In the genomic region with DNA sequence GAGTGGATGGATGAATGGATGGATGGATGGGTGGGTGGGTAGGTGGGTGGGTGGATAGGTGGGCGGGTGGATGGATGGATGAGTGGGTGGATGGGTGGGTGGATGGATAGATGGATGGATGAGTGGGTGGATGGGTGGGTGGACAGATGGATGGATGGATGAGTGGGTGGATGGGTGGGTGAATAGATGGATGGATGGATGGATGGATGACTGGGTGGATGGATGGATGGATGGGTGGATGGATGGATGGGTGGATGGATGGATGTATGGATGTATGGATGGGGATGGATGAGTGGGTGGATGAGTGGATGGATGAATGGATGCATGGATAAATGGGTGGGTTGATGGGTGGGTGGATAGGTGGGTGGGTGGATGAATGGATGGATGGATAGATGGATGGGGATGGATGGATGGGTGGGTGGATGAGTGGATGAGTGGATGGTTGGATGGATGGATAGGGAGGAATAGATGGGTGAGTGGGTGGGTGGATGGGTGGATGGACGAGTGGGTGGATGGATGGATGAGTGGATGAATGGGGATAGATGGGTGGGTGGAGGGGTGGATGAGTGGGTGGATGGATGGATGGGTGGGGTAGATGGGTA, we compare ENCODE assay signal across 19 cellular contexts. TPM values are rescaled to one million over a fixed set of nuclear protein-coding genes. Genes with fewer than 3 reads are reported as not detected.
A peak's percentile ranks its signal among the peaks of the same experiment; 100 is the strongest.
DNase-seq lines count a peak whose midpoint lies in the region; TF ChIP-seq lines count a peak whose summit lies in the region.
"Had no signal": no experiment of that assay in that cellular context is flagged by ENCODE, and none has a peak within 500 bp of the region (broad histone marks: within the 10 kb centered on the region; RNA-seq: fewer than 3 reads in every experiment).

No MANE protein-coding gene starts in this region.

- CTCF ChIA-PET in HEK293 (lab: Yijun Ruan, JAX): no interaction called here

- H3K4me1 Mint-ChIP-seq in T-helper 2 cell treated with Interferon-gamma antibody and Interleukin-4, amounts not matched to agents 5 μg/mL and 100 μg/mL, for 36 hours (ENCODE audit: low read depth): peaks cover 20% of the 10 kb centered on the region
- peaks cover 22% of the 10 kb centered on the region for H3K4me1 Mint-ChIP-seq in activated T-helper 1 cell treated with anti-CD3 and anti-CD28 coated beads, Interleukin-12 subunit alpha, Interleukin-12 subunit beta, Interleukin-2, Interleukin-4 antibody, amounts not matched to agents 30 ng/mL and 10 ng/mL and 1 ng/mL, durations not matched to agents 14 hours and 24 hours and 36 hours (ENCODE audit: low read depth)

- H3K4me3 Mint-ChIP-seq in T-helper 2 cell treated with Interferon-gamma antibody and Interleukin-4, amounts not matched to agents 5 μg/mL and 100 μg/mL, for 36 hours: no peak overlapping the region
- no peak overlapping the region for H3K4me3 Mint-ChIP-seq in activated T-helper 1 cell treated with anti-CD3 and anti-CD28 coated beads, Interleukin-12 subunit alpha, Interleukin-12 subunit beta, Interleukin-2, Interleukin-4 antibody, amounts not matched to agents 30 ng/mL and 10 ng/mL and 1 ng/mL, durations not matched to agents 14 hours and 24 hours and 36 hours
- H3K4me3 Mint-ChIP-seq: CD4-positive, alpha-beta T cell; CD8-positive, alpha-beta T cell had no signal

- peak overlapping the region; percentile 41 for H3K27ac Mint-ChIP-seq in T-helper 2 cell treated with Interferon-gamma antibody and Interleukin-4, amounts not matched to agents 5 μg/mL and 100 μg/mL, for 36 hours
- H3K27ac Mint-ChIP-seq in activated T-helper 1 cell treated with anti-CD3 and anti-CD28 coated beads, Interleukin-12 subunit alpha, Interleukin-12 subunit beta, Interleukin-2, Interleukin-4 antibody, amounts not matched to agents 30 ng/mL and 10 ng/mL and 1 ng/mL, durations not matched to agents 14 hours and 24 hours and 36 hours: peak overlapping the region; percentile 18
- H3K27ac Mint-ChIP-seq: CD4-positive, alpha-beta T cell; CD8-positive, alpha-beta T cell had no signal

- H3K4me1 ChIP-seq in HEK293 (ENCODE audit: control insufficient read depth, insufficient read depth, low read length): no peaks in the 10 kb centered on the region
- H3K4me1 ChIP-seq: A549, BE2C, Caco-2 had no signal

- H3K4me3 ChIP-seq in HEK293 (ENCODE audit: low read depth, low read length): no peak overlapping the region
- H3K4me3 ChIP-seq: A549, BLaER1, GM12878 had no signal

- intact Hi-C loops in activated T-helper 1 cell treated with anti-CD3 and anti-CD28 coated beads, Interleukin-12 subunit alpha, Interleukin-12 subunit beta, Interleukin-2, Interleukin-4 antibody, amounts not matched to agents 30 ng/mL and 10 ng/mL and 1 ng/mL, durations not matched to agents 14 hours and 24 hours and 36 hours (cut with micrococcal nuclease): no loop called here

- H3K27me3 Mint-ChIP-seq in T-helper 2 cell treated with Interferon-gamma antibody and Interleukin-4, amounts not matched to agents 5 μg/mL and 100 μg/mL, for 36 hours (ENCODE audit: low read depth): peaks cover 2% of the 10 kb centered on the region
- peaks cover 2% of the 10 kb centered on the region for H3K27me3 Mint-ChIP-seq in activated T-helper 1 cell treated with anti-CD3 and anti-CD28 coated beads, Interleukin-12 subunit alpha, Interleukin-12 subunit beta, Interleukin-2, Interleukin-4 antibody, amounts not matched to agents 30 ng/mL and 10 ng/mL and 1 ng/mL, durations not matched to agents 14 hours and 24 hours and 36 hours (ENCODE audit: insufficient read depth)

- no peak for DNase-seq in T-helper 2 cell treated with Interferon-gamma antibody and Interleukin-4, amounts not matched to agents 5 μg/mL and 100 μg/mL, for 36 hours (ENCODE audit: low spot score)
- DNase-seq in T-helper 2 cell (no peak), C1 segment of cervical spinal cord (lab: John Stamatoyannopoulos, UW) (no peak), Ammon's horn (ENCODE audit: low spot score) (no peak)
- DNase-seq in activated T-helper 1 cell treated with anti-CD3 and anti-CD28 coated beads, Interleukin-12 subunit alpha, Interleukin-12 subunit beta, Interleukin-2, Interleukin-4 antibody, amounts not matched to agents 30 ng/mL and 10 ng/mL and 1 ng/mL, durations not matched to agents 14 hours and 24 hours and 36 hours (ENCODE audit: low spot score): no peak
- DNase-seq: AML-193; BE2C; Caco-2; Calu3; CD4-positive, alpha-beta T cell; CD8-positive, alpha-beta T cell; DMS79 treated with DMSO at 0.1 percent for 48 hours; GF-D8 had no signal

- no peak overlapping the region for H3K27ac ChIP-seq in HEK293 (ENCODE audit: extremely low read depth, low read depth, low read length)
- H3K27ac ChIP-seq: 22Rv1, A549, BLaER1, C4-2B had no signal

- TF ChIP-seq CTCF in HEK293 (tag by site-specific recombination; IDR thresholded peaks at IDR 0.05): no peak

- POLR2A ChIA-PET in HEK293 (lab: Yijun Ruan, JAX): no interaction called here

- no peaks in the 10 kb centered on the region for H3K9me3 ChIP-seq in HEK293 (ENCODE audit: control insufficient read depth, insufficient read depth, low read depth, low read length)
- H3K9me3 ChIP-seq: A549, BE2C, BLaER1, Caco-2 had no signal

- H3K9me3 Mint-ChIP-seq in T-helper 2 cell treated with Interferon-gamma antibody and Interleukin-4, amounts not matched to agents 5 μg/mL and 100 μg/mL, for 36 hours: no peaks in the 10 kb centered on the region
- H3K9me3 Mint-ChIP-seq in activated T-helper 1 cell treated with anti-CD3 and anti-CD28 coated beads, Interleukin-12 subunit alpha, Interleukin-12 subunit beta, Interleukin-2, Interleukin-4 antibody, amounts not matched to agents 30 ng/mL and 10 ng/mL and 1 ng/mL, durations not matched to agents 14 hours and 24 hours and 36 hours: no peaks in the 10 kb centered on the region
- H3K9me3 Mint-ChIP-seq: CD4-positive, alpha-beta T cell; CD8-positive, alpha-beta T cell had no signal

- no peaks in the 10 kb centered on the region for H3K36me3 Mint-ChIP-seq in T-helper 2 cell treated with Interferon-gamma antibody and Interleukin-4, amounts not matched to agents 5 μg/mL and 100 μg/mL, for 36 hours (ENCODE audit: low read depth)
- no peaks in the 10 kb centered on the region for H3K36me3 Mint-ChIP-seq in activated T-helper 1 cell treated with anti-CD3 and anti-CD28 coated beads, Interleukin-12 subunit alpha, Interleukin-12 subunit beta, Interleukin-2, Interleukin-4 antibody, amounts not matched to agents 30 ng/mL and 10 ng/mL and 1 ng/mL, durations not matched to agents 14 hours and 24 hours and 36 hours (ENCODE audit: low read depth)
- H3K36me3 Mint-ChIP-seq: CD8-positive, alpha-beta T cell had no signal

- H3K36me3 ChIP-seq in HEK293 (ENCODE audit: control insufficient read depth in 2 of 2, insufficient read depth in 1 of 2, low read length in 2 of 2): no peaks in the 10 kb centered on the region
- H3K36me3 ChIP-seq: BE2C, BLaER1 had no signal

TF ChIP-seq in HEK293, 187 proteins besides CTCF, POLR2A, EP300 and RAD21:
- TF ChIP-seq ZFHX2 (tag by site-specific recombination; conservative IDR thresholded peaks at IDR 0.05) (peak; percentile 92), EGR2 (tag by site-specific recombination; IDR thresholded peaks at IDR 0.05; ENCODE audit: low read depth) (peak; percentile 94), ZBTB17 (tag by site-specific recombination; IDR thresholded peaks at IDR 0.05) (peak; percentile 53), ZNF302 (tag by site-specific recombination; IDR thresholded peaks at IDR 0.05; ENCODE audit: low read depth) (no peak), ZFP69B (tag by site-specific recombination; IDR thresholded peaks at IDR 0.05) (no peak), ZNF416 (tag by site-specific recombination; IDR thresholded peaks at IDR 0.05) (no peak), ZNF610 (tag by site-specific recombination; IDR thresholded peaks at IDR 0.05; ENCODE audit: borderline replicate concordance) (no peak), ZNF121 (tag by site-specific recombination; IDR thresholded peaks at IDR 0.05) (no peak), ZNF596 (tag by site-specific recombination; IDR thresholded peaks at IDR 0.05) (no peak), ZNF510 (tag by site-specific recombination; IDR thresholded peaks at IDR 0.05; ENCODE audit: insufficient replicate concordance) (no peak), ZFP37 (tag by site-specific recombination; IDR thresholded peaks at IDR 0.05) (no peak), ZNF366 (tag by site-specific recombination; conservative IDR thresholded peaks at IDR 0.05) (peak; percentile 88), TRIM28 (IDR thresholded peaks at IDR 0.05; ENCODE audit: borderline replicate concordance, low read length) (no peak)

RNA-seq across cellular contexts. Expression of gene MICALL2, which starts 43.8 kb away (rescaled TPM):
- 1.9 and 2.2 TPM in 2 replicates for total RNA-seq in activated T-helper 1 cell treated with anti-CD3 and anti-CD28 coated beads, Interleukin-12 subunit alpha, Interleukin-12 subunit beta, Interleukin-2, Interleukin-4 antibody, amounts not matched to agents 30 ng/mL and 10 ng/mL and 1 ng/mL, durations not matched to agents 14 hours and 24 hours and 36 hours
